ENCODE assay signal across 8 cellular contexts in the genomic region with DNA sequence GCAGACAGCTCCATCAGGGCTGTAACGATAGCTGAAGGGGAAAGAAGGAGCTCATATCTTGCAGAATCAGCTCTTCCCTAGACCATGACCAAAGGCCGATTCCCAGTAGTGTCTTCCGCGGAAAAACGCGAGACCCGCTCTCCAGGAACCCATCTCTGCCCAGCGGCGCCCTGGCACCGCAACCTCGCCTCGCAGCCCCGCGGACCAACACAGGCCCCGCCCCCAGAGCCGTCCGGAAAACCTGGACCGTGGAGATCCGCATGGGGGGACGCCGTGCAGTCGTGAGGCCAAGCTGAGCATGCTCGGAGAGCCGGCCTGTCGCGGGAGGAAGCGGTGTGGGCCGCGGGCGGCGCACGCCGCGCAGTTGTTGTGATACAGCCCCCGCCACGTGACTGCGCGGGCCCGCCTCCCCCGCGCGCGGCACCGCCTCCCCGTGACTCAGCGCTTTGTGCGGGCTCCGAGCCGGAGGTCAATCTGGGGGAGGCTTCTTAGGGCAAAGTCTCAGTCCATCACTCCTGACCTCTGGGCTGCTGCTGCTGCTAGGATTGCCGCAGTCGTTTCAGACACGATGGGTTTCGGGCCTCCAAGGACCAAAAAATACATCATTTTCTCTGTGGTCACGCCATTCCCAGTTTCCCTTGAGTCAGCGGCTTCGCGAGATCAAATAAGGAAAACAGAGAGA. TPM values are rescaled to one million over a fixed set of nuclear protein-coding genes. Genes with fewer than 3 reads are reported as not detected.
DNase-seq lines count a peak whose midpoint lies in the region; ATAC-seq and TF ChIP-seq lines count a peak whose summit lies in the region.

No MANE protein-coding gene starts in this region.

- TF ChIP-seq CTCF in KMS-11 (conservative IDR thresholded peaks at IDR 0.05; ENCODE audit: low read depth, low read length) (no peak), Panc1 (IDR thresholded peaks at IDR 0.05) (no peak)

- H4K20me1 ChIP-seq in KMS-11 (ENCODE audit: insufficient read depth): no peaks in the 10 kb centered on the region

- ATAC-seq in GM21737 (IDR thresholded peaks at IDR 0.05; ENCODE audit: unreplicated experiment): peak; percentile 73
- peak; percentile 92 for ATAC-seq in Panc1
- peak; percentile 78 to 79 for ATAC-seq in naive B cell (ENCODE audit: low read depth in 2 of 2)
- peak; percentile 89 for ATAC-seq in stimulated activated effector memory CD8-positive, alpha-beta T cell treated with anti-CD3 and anti-CD28 coated beads, Interleukin-12 subunit alpha, Interleukin-12 subunit beta, amount 100 ng/mL, for 72 hours

- CTCF ChIA-PET in Panc1 (lab: Charles Lee): no interaction called here

- H3K27ac ChIP-seq in KMS-11: peak overlapping the region; percentile 94
- H3K27ac ChIP-seq in Panc1 (ENCODE audit: low read length): peak overlapping the region; percentile 96

- H3K4me3 Mint-ChIP-seq in naive B cell: peak overlapping the region; percentile 87 to 97 (median 92)
- peak overlapping the region; percentile 81 for H3K4me3 Mint-ChIP-seq in stimulated activated effector memory CD8-positive, alpha-beta T cell treated with anti-CD3 and anti-CD28 coated beads, Interleukin-12 subunit alpha, Interleukin-12 subunit beta, amount 100 ng/mL, for 72 hours

- H3K4me3 ChIP-seq in KMS-11 (IDR thresholded peaks at IDR 0.05; ENCODE audit: insufficient read depth, low read depth, low read length) (no peak overlapping the region), Panc1 (ENCODE audit: low read depth in 2 of 2, low read length in 2 of 2) (peak overlapping the region; percentile 67 to 100)

- H3K27me3 Mint-ChIP-seq in naive B cell: peaks cover 0 to 5% (median 0%) of the 10 kb centered on the region in 3 donors

- BruUV-seq in Panc1 (replicated peaks; lab: Mats Ljungman, UMichigan): no TSS peak

- peaks cover 14% of the 10 kb centered on the region for H3K79me2 ChIP-seq in KMS-11 (ENCODE audit: insufficient read depth, low read depth)

- peak overlapping the region; percentile 92 for H2AFZ ChIP-seq in KMS-11 (ENCODE audit: low read depth)

- in situ Hi-C loops in Panc1 (cut with HindIII; ENCODE audit: low pct_unique_long_range_greater_than_20kb, low sequenced_read_pairs): no loop called here

- H3K36me3 ChIP-seq in KMS-11 (ENCODE audit: insufficient read depth) (no peaks in the 10 kb centered on the region), Panc1 (ENCODE audit: control insufficient read depth, insufficient read depth, low read length) (no peaks in the 10 kb centered on the region; the same call in 1 of the 2 replicates)

- intact Hi-C loops in Panc1 (cut with micrococcal nuclease; ENCODE audit: unreplicated experiment): loop anchor here (2.0 kb wide), 1 partner anchor 179 kb away; no protein-coding TSS in a partner anchor

- H3K4me1 ChIP-seq in KMS-11 (ENCODE audit: low read depth, poor library complexity, severe bottlenecking): peaks cover 28% of the 10 kb centered on the region
- peaks cover 15% of the 10 kb centered on the region for H3K4me1 ChIP-seq in Panc1 (ENCODE audit: control insufficient read depth, insufficient read depth, low read length)

- peaks cover 29 to 55% (median 54%) of the 10 kb centered on the region in 3 donors for H3K4me1 Mint-ChIP-seq in naive B cell
- peaks cover 55% of the 10 kb centered on the region for H3K4me1 Mint-ChIP-seq in stimulated activated effector memory CD8-positive, alpha-beta T cell treated with anti-CD3 and anti-CD28 coated beads, Interleukin-12 subunit alpha, Interleukin-12 subunit beta, amount 100 ng/mL, for 72 hours

- DNase-seq in DMS79 (lab: John Stamatoyannopoulos, UW) (peak; percentile 77), Panc1 (ENCODE audit: low read depth, low spot score) (peak; percentile 87), activated T-helper 1 cell treated with Interleukin-2 at 50 U/mL for 16 hours (ENCODE audit: low read depth) (peak; percentile 92), fibroblast of gingiva (ENCODE audit: low read depth) (peak; percentile 98), naive B cell (peak; percentile 89)
- peak; percentile 85 to 98 for DNase-seq in stimulated activated effector memory CD8-positive, alpha-beta T cell treated with anti-CD3 and anti-CD28 coated beads, Interleukin-12 subunit alpha, Interleukin-12 subunit beta, amount 100 ng/mL, for 72 hours (ENCODE audit: low spot score in 2 of 2)

- peak overlapping the region; percentile 99 for H3K4me2 ChIP-seq in KMS-11

- H3K36me3 Mint-ChIP-seq in naive B cell: no peaks in the 10 kb centered on the region
- peaks cover 28% of the 10 kb centered on the region for H3K36me3 Mint-ChIP-seq in stimulated activated effector memory CD8-positive, alpha-beta T cell treated with anti-CD3 and anti-CD28 coated beads, Interleukin-12 subunit alpha, Interleukin-12 subunit beta, amount 100 ng/mL, for 72 hours

- H3K9ac ChIP-seq in KMS-11: peak overlapping the region; percentile 86

- POLR2A ChIA-PET in Panc1 (lab: Charles Lee): interaction anchor here (0.7 kb wide), 1 partner anchor 1127 kb away, joined by 3 read pairs; no protein-coding TSS in a partner anchor

- no peaks in the 10 kb centered on the region for H3K27me3 ChIP-seq in KMS-11 (ENCODE audit: insufficient read depth, low read depth)
- no peaks in the 10 kb centered on the region for H3K27me3 ChIP-seq in Panc1 (ENCODE audit: control insufficient read depth, insufficient read depth, low read length)

- H3K9me3 Mint-ChIP-seq in naive B cell: peaks cover 0 to 4% (median 0%) of the 10 kb centered on the region in 7 donors
- no peaks in the 10 kb centered on the region for H3K9me3 Mint-ChIP-seq in stimulated activated effector memory CD8-positive, alpha-beta T cell treated with anti-CD3 and anti-CD28 coated beads, Interleukin-12 subunit alpha, Interleukin-12 subunit beta, amount 100 ng/mL, for 72 hours

- no peaks in the 10 kb centered on the region for H3K9me3 ChIP-seq in Panc1 (ENCODE audit: control insufficient read depth, insufficient read depth, low read depth, low read length)

- peak overlapping the region in 5 of 6 donors; percentile 34 to 83 (median 58) for H3K27ac Mint-ChIP-seq in naive B cell
- peak overlapping the region; percentile 78 for H3K27ac Mint-ChIP-seq in stimulated activated effector memory CD8-positive, alpha-beta T cell treated with anti-CD3 and anti-CD28 coated beads, Interleukin-12 subunit alpha, Interleukin-12 subunit beta, amount 100 ng/mL, for 72 hours

RNA-seq across cellular contexts. Expression of gene GCLC, which starts 3.1 kb away (rescaled TPM):
- total RNA-seq in Panc1 (2021; ENCODE audit: unreplicated experiment): 37.2 TPM
- 19.4 TPM for polyA plus RNA-seq in Panc1 (2012; ENCODE audit: insufficient read length)
- polyA plus RNA-seq in naive B cell (ENCODE audit: low read depth in 6 of 6): 10 to 100 TPM in 1 of 6 donors, 1 to 10 TPM in 5; 2.0 to 11.2 (median 8.6) TPM
